ENCODE assay signal across 8 cellular contexts in the genomic region with DNA sequence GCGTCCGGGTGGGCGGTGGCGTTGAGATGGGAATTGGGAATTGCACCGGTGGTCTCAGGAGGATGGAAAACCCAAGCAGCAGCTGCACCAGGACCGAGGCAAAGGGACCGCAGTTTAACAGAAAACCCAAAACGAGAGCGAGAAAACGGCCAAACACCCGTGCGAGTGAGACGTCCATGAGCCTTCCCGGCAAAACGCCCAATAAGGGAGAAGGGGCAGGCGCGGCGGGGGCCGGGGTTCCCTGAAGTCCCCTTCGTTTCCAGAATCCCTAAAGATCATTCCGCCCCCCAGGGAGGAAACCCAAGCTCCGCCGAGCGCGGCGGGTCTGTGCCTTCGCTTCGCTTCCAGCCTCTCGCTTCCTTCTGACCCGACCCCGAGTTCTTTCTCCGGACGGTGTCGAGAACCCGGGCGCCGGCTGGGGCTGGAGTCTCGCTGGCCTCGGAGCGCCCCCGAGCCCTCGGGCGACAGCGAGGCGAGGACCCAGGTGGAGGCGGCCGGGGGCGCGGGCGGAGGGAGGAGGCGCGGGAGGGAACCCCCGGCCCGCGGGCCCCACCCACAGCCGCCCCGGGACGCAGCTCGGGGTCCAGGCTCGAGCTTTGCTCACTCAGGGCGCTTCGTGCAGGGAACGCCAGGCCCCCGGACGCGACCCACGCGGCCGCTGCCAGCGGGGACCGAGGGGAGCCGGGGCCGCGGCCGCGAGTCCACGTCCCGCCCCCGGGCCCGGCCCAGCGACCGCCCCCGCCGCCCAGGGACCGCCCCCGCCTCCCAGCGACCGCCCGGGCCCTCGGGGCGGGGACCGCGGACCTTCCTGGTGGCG. TPM values are rescaled to one million over a fixed set of nuclear protein-coding genes. Genes with fewer than 3 reads are reported as not detected.
DNase-seq lines count a peak whose midpoint lies in the region; ATAC-seq and TF ChIP-seq lines count a peak whose summit lies in the region.

A gene (plus strand): TSS at position 799 of the 817 bp plus-strand sequence. CDS start 691 bp downstream, outside the sequence.

- H3K4me1 Mint-ChIP-seq in Caco-2 (ENCODE audit: low read depth, unreplicated experiment): peaks cover 7% of the 10 kb centered on the region
- peaks cover 51% of the 10 kb centered on the region for H3K4me1 Mint-ChIP-seq in activated CD8-positive, alpha-beta T cell treated with anti-CD3 and anti-CD28 coated beads for 36 hours (ENCODE audit: low read depth)

- TF ChIP-seq CTCF in Caco-2 (IDR thresholded peaks at IDR 0.05; ENCODE audit: insufficient read depth in 1 of 2, low read depth in 1 of 2, low read length in 1 of 2, severe bottlenecking in 1 of 2, unreplicated experiment in 1 of 2) (no peak), NB4 (IDR thresholded peaks at IDR 0.05; ENCODE audit: low read depth, low read length) (no peak), epithelial cell of esophagus (IDR thresholded peaks at IDR 0.05; ENCODE audit: insufficient read depth, low read depth, low read length, missing control alignments) (no peak)
- no peak for TF ChIP-seq CTCF in activated CD8-positive, alpha-beta T cell treated with anti-CD3 and anti-CD28 coated beads for 36 hours (IDR thresholded peaks at IDR 0.05)

- peak; percentile 74 to 84 for DNase-seq in Caco-2
- DNase-seq in NB4 (ENCODE audit: low read depth): peak; percentile 73
- DNase-seq in activated CD8-positive, alpha-beta T cell treated with anti-CD3 and anti-CD28 coated beads for 36 hours: peak; percentile 56
- peak; percentile 23 for DNase-seq in epithelial cell of esophagus (ENCODE audit: low read depth)
- peak; percentile 75 for DNase-seq in ureter (ENCODE audit: low spot score)
- no peak for DNase-seq in putamen (ENCODE audit: low spot score)

- no peaks in the 10 kb centered on the region for H3K36me3 ChIP-seq in Caco-2 (ENCODE audit: control insufficient read depth, insufficient read depth, low read length)
- no peaks in the 10 kb centered on the region for H3K36me3 ChIP-seq in mucosa of stomach (ENCODE audit: control insufficient read depth, insufficient read depth, low read length)

- no peaks in the 10 kb centered on the region for H3K9me3 Mint-ChIP-seq in Caco-2 (ENCODE audit: unreplicated experiment)
- no peaks in the 10 kb centered on the region for H3K9me3 Mint-ChIP-seq in activated CD8-positive, alpha-beta T cell treated with anti-CD3 and anti-CD28 coated beads for 36 hours

- CTCF ChIA-PET in Caco-2 (lab: Charles Lee): interaction anchor here (0.9 kb wide), 1 partner anchor 160 kb away, joined by 3 read pairs; no protein-coding TSS in a partner anchor
- CTCF ChIA-PET in activated CD8-positive, alpha-beta T cell treated with anti-CD3 and anti-CD28 coated beads for 36 hours (lab: Charles Lee): interaction anchor here (1.0 to 4.5 kb wide), 6 partner anchors 9 to 38 kb away, joined by 3 to 26 read pairs (median 6); a partner anchor contains a TSS

- H3K4me3 Mint-ChIP-seq in Caco-2 (ENCODE audit: unreplicated experiment): peak within 1 kb of the TSS; percentile 98
- H3K4me3 Mint-ChIP-seq in activated CD8-positive, alpha-beta T cell treated with anti-CD3 and anti-CD28 coated beads for 36 hours: peak within 1 kb of the TSS; percentile 97

- H3K9me3 ChIP-seq in Caco-2 (no peaks in the 10 kb centered on the region), mucosa of stomach (ENCODE audit: control insufficient read depth, low read length) (no peaks in the 10 kb centered on the region)

- TF ChIP-seq POLR2A in NB4 (IDR thresholded peaks at IDR 0.05; ENCODE audit: extremely low read depth, insufficient read length): no peak

- intact Hi-C loops in Caco-2 (cut with micrococcal nuclease; ENCODE audit: unreplicated experiment): no loop called here
- intact Hi-C loops in activated CD8-positive, alpha-beta T cell treated with anti-CD3 and anti-CD28 coated beads for 36 hours (cut with micrococcal nuclease): no loop called here

- H3K27ac Mint-ChIP-seq in Caco-2 (ENCODE audit: unreplicated experiment): peak within 1 kb of the TSS; percentile 93
- H3K27ac Mint-ChIP-seq in activated CD8-positive, alpha-beta T cell treated with anti-CD3 and anti-CD28 coated beads for 36 hours: peak within 1 kb of the TSS; percentile 98

- H3K36me3 Mint-ChIP-seq in Caco-2 (ENCODE audit: insufficient read depth, unreplicated experiment): peaks cover 19% of the 10 kb centered on the region
- peaks cover 41% of the 10 kb centered on the region for H3K36me3 Mint-ChIP-seq in activated CD8-positive, alpha-beta T cell treated with anti-CD3 and anti-CD28 coated beads for 36 hours (ENCODE audit: low read depth)

- no peaks in the 10 kb centered on the region for H3K27me3 Mint-ChIP-seq in Caco-2 (ENCODE audit: insufficient read depth, unreplicated experiment)
- H3K27me3 Mint-ChIP-seq in activated CD8-positive, alpha-beta T cell treated with anti-CD3 and anti-CD28 coated beads for 36 hours: no peaks in the 10 kb centered on the region

- peak within 1 kb of the TSS; percentile 51 for H3K4me3 ChIP-seq in Caco-2 (ENCODE audit: low read depth, low read length)
- H3K4me3 ChIP-seq in NB4 (ENCODE audit: low read depth, low read length): peak within 1 kb of the TSS; percentile 52
- peak within 1 kb of the TSS; percentile 52 for H3K4me3 ChIP-seq in epithelial cell of esophagus (ENCODE audit: low read length)
- H3K4me3 ChIP-seq in mucosa of stomach (ENCODE audit: low read length): peak within 1 kb of the TSS; percentile 25

- H3K4me1 ChIP-seq in Caco-2 (peaks cover 7% of the 10 kb centered on the region), mucosa of stomach (ENCODE audit: control insufficient read depth, insufficient read depth, low read length) (peaks cover 12% of the 10 kb centered on the region)

- H3K27me3 ChIP-seq in Caco-2 (replicated peaks; ENCODE audit: control insufficient read depth, insufficient read depth, low read length) (no peaks in the 10 kb centered on the region), mucosa of stomach (ENCODE audit: control insufficient read depth, insufficient read depth, low read length) (peaks cover 40% of the 10 kb centered on the region)

- H3K9ac ChIP-seq in mucosa of stomach (ENCODE audit: low read length): peak within 1 kb of the TSS; percentile 43

- peak; percentile 55 for ATAC-seq in GM21619 (IDR thresholded peaks at IDR 0.05; ENCODE audit: unreplicated experiment)
- peak; percentile 14 for ATAC-seq in activated CD8-positive, alpha-beta T cell treated with anti-CD3 and anti-CD28 coated beads for 36 hours

- POLR2A ChIA-PET in Caco-2 (lab: Charles Lee): interaction anchor here (1.3 kb wide), 1 partner anchor 81 kb away, joined by 3 read pairs; a partner anchor contains a TSS
- POLR2A ChIA-PET in activated CD8-positive, alpha-beta T cell treated with anti-CD3 and anti-CD28 coated beads for 36 hours (lab: Charles Lee): interaction anchor here (0.7 to 6.2 kb wide), 19 partner anchors 9 to 211 kb away, joined by 3 to 67 read pairs (median 5); a partner anchor contains a TSS

- BruUV-seq in Caco-2 (replicated peaks; lab: Mats Ljungman, UMichigan): TSS peak; percentile 53

RNA-seq across cellular contexts. Expression of the gene that starts here (rescaled TPM):
- total RNA-seq in Caco-2 (2022) (59.6 and 66.5 TPM in 2 replicates), ureter (45.0 TPM)
- 100 to 1,000 TPM; 298 to 308 TPM for total RNA-seq in activated CD8-positive, alpha-beta T cell treated with anti-CD3 and anti-CD28 coated beads for 36 hours
